In the genomic region with DNA sequence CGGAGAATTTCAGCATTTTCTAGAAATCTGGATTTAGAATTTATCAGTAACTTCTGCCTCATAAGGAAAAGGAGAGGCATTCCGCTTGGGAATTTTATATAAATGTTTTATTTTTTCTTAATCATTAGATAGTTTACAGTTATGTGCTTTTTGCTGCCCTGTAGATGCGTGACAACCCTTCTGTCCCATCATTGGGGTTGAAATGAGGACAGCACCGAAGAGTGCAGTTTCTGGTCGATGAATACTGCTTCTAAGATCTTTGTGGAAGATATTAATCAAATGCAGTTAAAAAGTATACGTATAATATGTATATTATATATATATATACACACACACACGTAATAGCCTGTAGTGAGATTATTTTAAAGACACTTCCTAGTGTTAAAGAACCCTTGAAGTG, we compare ENCODE assay signal across 8 cellular contexts. TPM values are rescaled to one million over a fixed set of nuclear protein-coding genes. Genes with fewer than 3 reads are reported as not detected.
DNase-seq lines count a peak whose midpoint lies in the region; ATAC-seq and TF ChIP-seq lines count a peak whose summit lies in the region.

No MANE protein-coding gene starts in this region.

- H2AFZ ChIP-seq in SK-N-SH (ENCODE audit: low read depth) = no peak overlapping the region; the same call in 1 of the 2 replicates
- H2AFZ ChIP-seq in hepatocyte = peak overlapping the region; percentile 26

- H3K36me3 ChIP-seq in SK-N-SH (replicated peaks in 1 of 2; ENCODE audit: control insufficient read depth in 1 of 2, insufficient read depth in 2 of 2, low read length in 1 of 2) (no peaks in the 10 kb centered on the region), WERI-Rb-1 (peaks cover 3% of the 10 kb centered on the region; the same call in 1 of the 2 replicates), hepatocyte (replicated peaks; ENCODE audit: insufficient read depth, low read depth) (no peaks in the 10 kb centered on the region)

- TF ChIP-seq CTCF in SK-N-SH (IDR thresholded peaks at IDR 0.05) (no peak), WERI-Rb-1 (IDR thresholded peaks at IDR 0.05; ENCODE audit: low read depth, low read length) (no peak), hepatocyte (IDR thresholded peaks at IDR 0.05; ENCODE audit: poor library complexity) (no peak)

- H3K27me3 ChIP-seq in SK-N-SH (ENCODE audit: insufficient read depth) (no peaks in the 10 kb centered on the region), WERI-Rb-1 (ENCODE audit: insufficient read depth, low read depth, severe bottlenecking) (no peaks in the 10 kb centered on the region), hepatocyte (no peaks in the 10 kb centered on the region)

- peaks cover 85% of the 10 kb centered on the region for H3K36me3 Mint-ChIP-seq in stimulated activated effector memory CD8-positive, alpha-beta T cell treated with anti-CD3 and anti-CD28 coated beads, Interleukin-12 subunit alpha, Interleukin-12 subunit beta, amount 100 ng/mL, for 72 hours

- peaks cover 6% of the 10 kb centered on the region for H3K9me3 Mint-ChIP-seq in stimulated activated effector memory CD8-positive, alpha-beta T cell treated with anti-CD3 and anti-CD28 coated beads, Interleukin-12 subunit alpha, Interleukin-12 subunit beta, amount 100 ng/mL, for 72 hours

- H3K79me2 ChIP-seq in SK-N-SH (ENCODE audit: insufficient read depth) (peaks cover 55% of the 10 kb centered on the region), hepatocyte (peaks cover 61% of the 10 kb centered on the region)

- peaks cover 51% of the 10 kb centered on the region for H3K4me1 Mint-ChIP-seq in stimulated activated effector memory CD8-positive, alpha-beta T cell treated with anti-CD3 and anti-CD28 coated beads, Interleukin-12 subunit alpha, Interleukin-12 subunit beta, amount 100 ng/mL, for 72 hours

- peak overlapping the region; percentile 83; the same call in 1 of the 2 replicates for H3K9ac ChIP-seq in SK-N-SH

- H3K27ac ChIP-seq in SK-N-SH (ENCODE audit: low read depth in 2 of 2, low read length in 1 of 2) (no peak overlapping the region), WERI-Rb-1 (peak overlapping the region; percentile 98), hepatocyte (peak overlapping the region; percentile 94)

- TF ChIP-seq RAD21 in SK-N-SH (IDR thresholded peaks at IDR 0.05; ENCODE audit: low read length) = no peak

- H3K9me2 ChIP-seq in SK-N-SH = no peaks in the 10 kb centered on the region
- no peaks in the 10 kb centered on the region for H3K9me2 ChIP-seq in hepatocyte (replicated peaks; ENCODE audit: insufficient read depth)

- WGBS in SK-N-SH (ENCODE audit: low lambda C conversion rate) = 62% methylated on average over 7 of the region's 7 CpGs
- WGBS in hepatocyte (ENCODE audit: low lambda C conversion rate, missing lambda C conversion rate) = 18% methylated on average over 7 of the region's 7 CpGs

- H3K9me3 ChIP-seq in SK-N-SH (no peaks in the 10 kb centered on the region), WERI-Rb-1 (ENCODE audit: severe bottlenecking) (no peaks in the 10 kb centered on the region), hepatocyte (ENCODE audit: low read depth) (no peaks in the 10 kb centered on the region)

- intact Hi-C loops in left colon (cut with DNase I, micrococcal nuclease) = loop anchor here in 1 of 2 donors (10.0 kb wide), 1 partner anchor 298 kb away; no protein-coding TSS in a partner anchor

- H3K4me3 Mint-ChIP-seq in stimulated activated effector memory CD8-positive, alpha-beta T cell treated with anti-CD3 and anti-CD28 coated beads, Interleukin-12 subunit alpha, Interleukin-12 subunit beta, amount 100 ng/mL, for 72 hours = peak overlapping the region; percentile 93

- POLR2A ChIA-PET in SK-N-SH (lab: Yijun Ruan, JAX) = no interaction called here

- peaks cover 40% of the 10 kb centered on the region for H3F3A ChIP-seq in SK-N-SH (replicated peaks; ENCODE audit: insufficient read depth)

- H3K4me2 ChIP-seq in SK-N-SH (peak overlapping the region; percentile 96), hepatocyte (peak overlapping the region; percentile 83)

- TF ChIP-seq EP300 in SK-N-SH (IDR thresholded peaks at IDR 0.05; ENCODE audit: borderline replicate concordance in 1 of 2, low read depth in 1 of 2, low read length in 1 of 2) = no peak

- CTCF ChIA-PET in SK-N-SH (lab: Yijun Ruan, JAX) = interaction anchor here (0.6 to 12.7 kb wide), 5 partner anchors 27 to 240 kb away, joined by 3 to 201 read pairs (median 4); no protein-coding TSS in a partner anchor

- DNase-seq in SK-N-SH = no peak
- DNase-seq in WERI-Rb-1 = no peak
- DNase-seq in hepatocyte (ENCODE audit: low spot score) = no peak
- DNase-seq in stimulated activated effector memory CD8-positive, alpha-beta T cell treated with anti-CD3 and anti-CD28 coated beads, Interleukin-12 subunit alpha, Interleukin-12 subunit beta, amount 100 ng/mL, for 72 hours (ENCODE audit: low spot score in 2 of 2) = no peak
- DNase-seq in GM19238 (ENCODE audit: insufficient read length, low spot score) = no peak
- no peak for DNase-seq in left colon

- ATAC-seq in SK-N-SH treated with all-trans-retinoic acid at 6 μM for 48 hours (no peak), left colon (no peak), HG03565 (IDR thresholded peaks at IDR 0.05; ENCODE audit: unreplicated experiment) (no peak)
- ATAC-seq in stimulated activated effector memory CD8-positive, alpha-beta T cell treated with anti-CD3 and anti-CD28 coated beads, Interleukin-12 subunit alpha, Interleukin-12 subunit beta, amount 100 ng/mL, for 72 hours = no peak

- H4K20me1 ChIP-seq in SK-N-SH (ENCODE audit: insufficient read depth) (peaks cover 37% of the 10 kb centered on the region), hepatocyte (ENCODE audit: insufficient read depth, poor library complexity, severe bottlenecking) (peaks cover 51% of the 10 kb centered on the region)

- H3K27ac Mint-ChIP-seq in stimulated activated effector memory CD8-positive, alpha-beta T cell treated with anti-CD3 and anti-CD28 coated beads, Interleukin-12 subunit alpha, Interleukin-12 subunit beta, amount 100 ng/mL, for 72 hours = peak overlapping the region; percentile 99

- H3K4me3 ChIP-seq in SK-N-SH (ENCODE audit: low read depth in 2 of 2, low read length in 1 of 2) (peak overlapping the region; percentile 70 to 93), WERI-Rb-1 (ENCODE audit: low read depth, low read length) (peak overlapping the region; percentile 91), hepatocyte (peak overlapping the region; percentile 83)

- H3K4me1 ChIP-seq in SK-N-SH (ENCODE audit: control insufficient read depth in 1 of 2, insufficient read depth in 2 of 2, low read depth in 1 of 2, low read length in 1 of 2) (peaks cover 15 to 19% of the 10 kb centered on the region in 2 experiments), hepatocyte (ENCODE audit: insufficient read depth) (peaks cover 8% of the 10 kb centered on the region)

TF ChIP-seq in SK-N-SH, 30 proteins besides CTCF, POLR2A, EP300 and RAD21:
- no peak for TF ChIP-seq MEF2A (IDR thresholded peaks at IDR 0.05; ENCODE audit: borderline replicate concordance, low read depth)
TF ChIP-seq in SK-N-SH: peak in this region for 0.

TF ChIP-seq in SK-N-SH treated with all-trans-retinoic acid at 6 μM for 48 hours, 23 proteins besides CTCF, POLR2A, EP300 and RAD21 (continues in another document):
- TF ChIP-seq, protein P1, sequence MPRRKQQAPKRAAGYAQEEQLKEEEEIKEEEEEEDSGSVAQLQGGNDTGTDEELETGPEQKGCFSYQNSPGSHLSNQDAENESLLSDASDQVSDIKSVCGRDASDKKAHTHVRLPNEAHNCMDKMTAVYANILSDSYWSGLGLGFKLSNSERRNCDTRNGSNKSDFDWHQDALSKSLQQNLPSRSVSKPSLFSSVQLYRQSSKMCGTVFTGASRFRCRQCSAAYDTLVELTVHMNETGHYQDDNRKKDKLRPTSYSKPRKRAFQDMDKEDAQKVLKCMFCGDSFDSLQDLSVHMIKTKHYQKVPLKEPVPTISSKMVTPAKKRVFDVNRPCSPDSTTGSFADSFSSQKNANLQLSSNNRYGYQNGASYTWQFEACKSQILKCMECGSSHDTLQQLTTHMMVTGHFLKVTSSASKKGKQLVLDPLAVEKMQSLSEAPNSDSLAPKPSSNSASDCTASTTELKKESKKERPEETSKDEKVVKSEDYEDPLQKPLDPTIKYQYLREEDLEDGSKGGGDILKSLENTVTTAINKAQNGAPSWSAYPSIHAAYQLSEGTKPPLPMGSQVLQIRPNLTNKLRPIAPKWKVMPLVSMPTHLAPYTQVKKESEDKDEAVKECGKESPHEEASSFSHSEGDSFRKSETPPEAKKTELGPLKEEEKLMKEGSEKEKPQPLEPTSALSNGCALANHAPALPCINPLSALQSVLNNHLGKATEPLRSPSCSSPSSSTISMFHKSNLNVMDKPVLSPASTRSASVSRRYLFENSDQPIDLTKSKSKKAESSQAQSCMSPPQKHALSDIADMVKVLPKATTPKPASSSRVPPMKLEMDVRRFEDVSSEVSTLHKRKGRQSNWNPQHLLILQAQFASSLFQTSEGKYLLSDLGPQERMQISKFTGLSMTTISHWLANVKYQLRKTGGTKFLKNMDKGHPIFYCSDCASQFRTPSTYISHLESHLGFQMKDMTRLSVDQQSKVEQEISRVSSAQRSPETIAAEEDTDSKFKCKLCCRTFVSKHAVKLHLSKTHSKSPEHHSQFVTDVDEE (CRISPR knock-in tag; IDR thresholded peaks at IDR 0.05) = no peak
- TF ChIP-seq SNAI2 (CRISPR knock-in tag; IDR thresholded peaks at IDR 0.05) = no peak
- no peak for TF ChIP-seq ZNF70 (CRISPR knock-in tag; IDR thresholded peaks at IDR 0.05)
- no peak for TF ChIP-seq TCF4 (CRISPR knock-in tag; IDR thresholded peaks at IDR 0.05; ENCODE audit: borderline replicate concordance)
- TF ChIP-seq BACH2 (CRISPR knock-in tag; IDR thresholded peaks at IDR 0.05; ENCODE audit: borderline replicate concordance) = no peak
- TF ChIP-seq ESRRG (CRISPR knock-in tag; IDR thresholded peaks at IDR 0.05) = no peak
- no peak for TF ChIP-seq CSDC2 (CRISPR knock-in tag; IDR thresholded peaks at IDR 0.05)
- TF ChIP-seq, protein P2, sequence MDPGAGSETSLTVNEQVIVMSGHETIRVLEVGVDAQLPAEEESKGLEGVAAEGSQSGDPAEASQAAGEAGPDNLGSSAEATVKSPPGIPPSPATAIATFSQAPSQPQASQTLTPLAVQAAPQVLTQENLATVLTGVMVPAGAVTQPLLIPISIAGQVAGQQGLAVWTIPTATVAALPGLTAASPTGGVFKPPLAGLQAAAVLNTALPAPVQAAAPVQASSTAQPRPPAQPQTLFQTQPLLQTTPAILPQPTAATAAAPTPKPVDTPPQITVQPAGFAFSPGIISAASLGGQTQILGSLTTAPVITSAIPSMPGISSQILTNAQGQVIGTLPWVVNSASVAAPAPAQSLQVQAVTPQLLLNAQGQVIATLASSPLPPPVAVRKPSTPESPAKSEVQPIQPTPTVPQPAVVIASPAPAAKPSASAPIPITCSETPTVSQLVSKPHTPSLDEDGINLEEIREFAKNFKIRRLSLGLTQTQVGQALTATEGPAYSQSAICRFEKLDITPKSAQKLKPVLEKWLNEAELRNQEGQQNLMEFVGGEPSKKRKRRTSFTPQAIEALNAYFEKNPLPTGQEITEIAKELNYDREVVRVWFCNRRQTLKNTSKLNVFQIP (CRISPR knock-in tag; IDR thresholded peaks at IDR 0.05; ENCODE audit: borderline replicate concordance, low read depth) = no peak

RNA-seq across cellular contexts. Expression of a gene that starts 1.5 kb away (rescaled TPM):
- 13.8 and 16.4 TPM in 2 replicates for polyA plus RNA-seq in SK-N-SH (2012; rRNA removed)
- 14.2 and 16.3 TPM in 2 replicates for polyA plus RNA-seq in SK-N-SH (2012; cell fraction: cytosol; rRNA removed)
- 29.8 and 46.5 TPM in 2 replicates for polyA plus RNA-seq in SK-N-SH (2012; cell fraction: nucleus; rRNA removed)
- 54.8 and 74.5 TPM in 2 replicates for total RNA-seq in hepatocyte
- 73.7 and 80.2 TPM in 2 replicates for polyA plus RNA-seq in hepatocyte
- 10 to 100 TPM; 32.6 to 53.2 TPM for total RNA-seq in left colon

Comparison
In these comparisons a context has a peak if more than half of its experiments do, and no peak if none do; other contexts are left out.
1. H3K27ac ChIP-seq: peak in WERI-Rb-1 (single experiment) and hepatocyte (single experiment); none in SK-N-SH (0 of 2).
2. Peak in every context shown above with its lines, with median percentiles within 50 percentile points of each other: H3K4me3 ChIP-seq.